18 cellular contexts compared by ENCODE assay signal in genomic region chr12:47527816-47528215, GRCh38.
DNase-seq lines count a peak whose midpoint lies in the region; ATAC-seq and TF ChIP-seq lines count a peak whose summit lies in the region.
"Had no signal": no experiment of that assay in that cellular context is flagged by ENCODE, and none has a peak within 500 bp of the region (broad histone marks: within the 10 kb centered on the region; RNA-seq: fewer than 3 reads in every experiment).

No MANE protein-coding gene starts in this region.

- H3K4me3 Mint-ChIP-seq in HFFc6, result no peak overlapping the region
- H3K4me3 Mint-ChIP-seq in progenitor cell of endocrine pancreas (ENCODE audit: low read depth), result no peak overlapping the region
- no peak overlapping the region for H3K4me3 Mint-ChIP-seq in activated CD4-positive, alpha-beta T cell treated with anti-CD3 and anti-CD28 coated beads, Interleukin-2, amount 10 ng/mL, durations not matched to agents 7 days and 5 days

- POLR2A ChIA-PET in A673 (lab: Charles Lee; ENCODE audit: low non-redundant PET), result no interaction called here
- POLR2A ChIA-PET in activated CD4-positive, alpha-beta T cell treated with anti-CD3 and anti-CD28 coated beads, Interleukin-2, amount 10 ng/mL, durations not matched to agents 7 days and 5 days (lab: Charles Lee), result no interaction called here

- ATAC-seq in GM21515 (IDR thresholded peaks at IDR 0.05; ENCODE audit: unreplicated experiment), result no peak
- ATAC-seq: Panc1, Right ventricle myocardium inferior had no signal

- no peaks in the 10 kb centered on the region for H3K4me1 ChIP-seq in A673 (ENCODE audit: insufficient read depth, low read length, poor library complexity, severe bottlenecking)
- H3K4me1 ChIP-seq: Caco-2 had no signal

- CTCF ChIA-PET in A673 (lab: Charles Lee), result no interaction called here
- CTCF ChIA-PET in activated CD4-positive, alpha-beta T cell treated with anti-CD3 and anti-CD28 coated beads, Interleukin-2, amount 10 ng/mL, durations not matched to agents 7 days and 5 days (lab: Charles Lee), result interaction anchor here (0.6 to 1.1 kb wide), 2 partner anchors 433 to 1353 kb away, joined by 3 to 4 read pairs; no protein-coding TSS in a partner anchor

- peaks cover 6% of the 10 kb centered on the region for H3K9me3 ChIP-seq in A673 (ENCODE audit: low read depth, low read length, poor library complexity, severe bottlenecking)

- H3K9me3 Mint-ChIP-seq in HFFc6 (peaks cover 21% of the 10 kb centered on the region), progenitor cell of endocrine pancreas (ENCODE audit: low read depth) (peaks cover 22% of the 10 kb centered on the region)
- H3K9me3 Mint-ChIP-seq in activated CD4-positive, alpha-beta T cell treated with anti-CD3 and anti-CD28 coated beads, Interleukin-2, amount 10 ng/mL, durations not matched to agents 7 days and 5 days, result peaks cover 9% of the 10 kb centered on the region

- peaks cover 8% of the 10 kb centered on the region; the same call in 1 of the 2 replicates for H3K4me1 Mint-ChIP-seq in HFFc6 (ENCODE audit: low read depth)
- H3K4me1 Mint-ChIP-seq in progenitor cell of endocrine pancreas (ENCODE audit: low read depth), result no peaks in the 10 kb centered on the region
- no peaks in the 10 kb centered on the region for H3K4me1 Mint-ChIP-seq in activated CD4-positive, alpha-beta T cell treated with anti-CD3 and anti-CD28 coated beads, Interleukin-2, amount 10 ng/mL, durations not matched to agents 7 days and 5 days

- no TSS peak for BruUV-seq in A673 (replicated peaks; lab: Mats Ljungman, UMichigan)

- no peak for TF ChIP-seq CTCF in A673 (conservative IDR thresholded peaks at IDR 0.05; ENCODE audit: low read depth, low read length)
- no peak for TF ChIP-seq CTCF in HFFc6 (IDR thresholded peaks at IDR 0.05)
- TF ChIP-seq CTCF in epithelial cell of esophagus (IDR thresholded peaks at IDR 0.05; ENCODE audit: insufficient read depth, low read depth, low read length, missing control alignments), result no peak
- TF ChIP-seq CTCF in progenitor cell of endocrine pancreas (IDR thresholded peaks at IDR 0.05; ENCODE audit: unreplicated experiment), result no peak

- H3K27ac Mint-ChIP-seq in HFFc6, result no peak overlapping the region
- H3K27ac Mint-ChIP-seq in progenitor cell of endocrine pancreas, result no peak overlapping the region
- H3K27ac Mint-ChIP-seq in activated CD4-positive, alpha-beta T cell treated with anti-CD3 and anti-CD28 coated beads, Interleukin-2, amount 10 ng/mL, durations not matched to agents 7 days and 5 days, result no peak overlapping the region

- DNase-seq in A673 (ENCODE audit: low spot score) (peak; percentile 12), HFFc6 (peak; percentile 53), epithelial cell of esophagus (ENCODE audit: low read depth) (peak; percentile 17), kidney tubule cell (ENCODE audit: low spot score) (peak; percentile 29), progenitor cell of endocrine pancreas (ENCODE audit: low spot score, unreplicated experiment) (no peak)
- DNase-seq in effector CD4-positive, alpha-beta T cell, result no peak
- DNase-seq in activated CD4-positive, alpha-beta T cell treated with anti-CD3 and anti-CD28 coated beads, Interleukin-2, amount 10 ng/mL, durations not matched to agents 7 days and 5 days, result no peak
- DNase-seq: Caco-2, MM.1S, NCI-H187 treated with DMSO at 0.1 percent for 48 hours, NCI-H2171, NCI-H510A treated with DMSO at 0.1 percent for 48 hours had no signal

- H3K27me3 Mint-ChIP-seq in HFFc6 (ENCODE audit: insufficient read depth), result peaks cover 10% of the 10 kb centered on the region
- peaks cover 6% of the 10 kb centered on the region for H3K27me3 Mint-ChIP-seq in progenitor cell of endocrine pancreas
- H3K27me3 Mint-ChIP-seq in activated CD4-positive, alpha-beta T cell treated with anti-CD3 and anti-CD28 coated beads, Interleukin-2, amount 10 ng/mL, durations not matched to agents 7 days and 5 days, result peaks cover 2% of the 10 kb centered on the region

- H3K27ac ChIP-seq in A673 (ENCODE audit: low read depth, low read length, poor library complexity, severe bottlenecking), result no peak overlapping the region
- H3K27ac ChIP-seq: 22Rv1, C4-2B, SK-N-MC had no signal

- intact Hi-C loops in A673 (cut with micrococcal nuclease; ENCODE audit: unreplicated experiment), result no loop called here

- H3K27me3 ChIP-seq in A673 (replicated peaks; ENCODE audit: insufficient read depth, low read depth, low read length, poor library complexity), result no peaks in the 10 kb centered on the region

- peaks cover 9% of the 10 kb centered on the region; the same call in 1 of the 2 replicates for H3K36me3 Mint-ChIP-seq in HFFc6 (ENCODE audit: low read depth)
- H3K36me3 Mint-ChIP-seq in progenitor cell of endocrine pancreas (ENCODE audit: insufficient read depth), result no peaks in the 10 kb centered on the region
- no peaks in the 10 kb centered on the region for H3K36me3 Mint-ChIP-seq in activated CD4-positive, alpha-beta T cell treated with anti-CD3 and anti-CD28 coated beads, Interleukin-2, amount 10 ng/mL, durations not matched to agents 7 days and 5 days (ENCODE audit: low read depth)

- H3K4me3 ChIP-seq in A673 (ENCODE audit: low read depth, low read length, poor library complexity, severe bottlenecking), result no peak overlapping the region
- H3K4me3 ChIP-seq in epithelial cell of esophagus (ENCODE audit: low read length), result no peak overlapping the region
- H3K4me3 ChIP-seq: SK-N-MC had no signal

- H3K36me3 ChIP-seq in A673 (ENCODE audit: insufficient read depth, low read length, poor library complexity, severe bottlenecking), result no peaks in the 10 kb centered on the region

Comparison
In these comparisons a context has a peak if more than half of its experiments do, and no peak if none do; other contexts are left out.
1. DNase-seq: peak in A673 (single experiment), HFFc6 (single experiment), epithelial cell of esophagus (single experiment) and kidney tubule cell (single experiment); none in progenitor cell of endocrine pancreas (single experiment), effector CD4-positive, alpha-beta T cell (single experiment) and activated CD4-positive, alpha-beta T cell treated with anti-CD3 and anti-CD28 coated beads, Interleukin-2, amount 10 ng/mL, durations not matched to agents 7 days and 5 days (single experiment).